ENCODE assay signal across 24 cellular contexts in the genomic region with DNA sequence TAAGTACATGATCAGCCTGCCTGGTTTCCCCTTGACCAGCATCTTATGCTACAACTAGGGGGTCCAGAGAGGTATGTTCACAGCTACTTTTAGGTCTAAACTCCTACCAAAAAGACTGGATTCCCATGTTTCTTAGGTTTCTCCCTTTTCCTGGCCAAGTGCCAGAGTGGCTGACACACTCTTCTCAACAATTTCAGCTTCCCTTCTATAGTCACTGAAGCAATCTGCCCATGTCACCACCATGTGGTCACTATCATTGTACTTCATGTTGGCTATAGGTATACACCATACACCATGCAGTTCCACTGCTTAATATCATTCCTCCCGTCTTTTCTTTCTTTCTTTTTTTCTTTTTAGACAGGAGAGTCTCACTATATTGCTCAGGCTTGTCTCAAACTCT.
DNase-seq lines count a peak whose midpoint lies in the region; ATAC-seq and FAIRE-seq lines count a peak whose summit lies in the region.
"Had no signal": no experiment of that assay in that cellular context is flagged by ENCODE, and none has a peak within 500 bp of the region (broad histone marks: within the 10 kb centered on the region; RNA-seq: fewer than 3 reads in every experiment).

No MANE protein-coding gene starts in this region.

- H3K4me1 ChIP-seq in small intestine (ENCODE audit: control insufficient read depth in 2 of 2, insufficient read depth in 1 of 2, low read depth in 1 of 2, low read length in 1 of 2): no peaks in the 10 kb centered on the region
- H3K4me1 ChIP-seq: left ventricle myocardium inferior, psoas muscle, suprapubic skin had no signal

- H3K27me3 ChIP-seq in small intestine (ENCODE audit: control insufficient read depth in 2 of 2, insufficient read depth in 2 of 2, low read length in 2 of 2): no peaks in the 10 kb centered on the region
- H3K27me3 ChIP-seq: suprapubic skin had no signal

- H3K9me3 ChIP-seq in small intestine (ENCODE audit: control insufficient read depth, low read depth): no peaks in the 10 kb centered on the region
- H3K9me3 ChIP-seq: suprapubic skin had no signal

- ATAC-seq in HG02885 (IDR thresholded peaks at IDR 0.05; ENCODE audit: poor library complexity, unreplicated experiment) (peak; percentile 53), GM18870 (IDR thresholded peaks at IDR 0.05; ENCODE audit: unreplicated experiment) (no peak)
- ATAC-seq: naive thymus-derived CD4-positive, alpha-beta T cell; psoas muscle had no signal

- FAIRE-seq in RCC 7860 (lab: Jason Lieb, UNC) (no peak), small intestine (lab: Jason Lieb, UNC) (no peak)
- FAIRE-seq: G401.6 had no signal

- no peak overlapping the region for H3K4me3 ChIP-seq in small intestine (ENCODE audit: low read depth in 1 of 2, low read length in 2 of 2)
- H3K4me3 ChIP-seq: left ventricle myocardium inferior, psoas muscle, suprapubic skin had no signal

- peak; percentile 20 for DNase-seq in DMS 273 (lab: John Stamatoyannopoulos, UW; ENCODE audit: unreplicated experiment)
- no peak for DNase-seq in DMS 273 treated with DMSO at 0.1 percent for 48 hours (lab: John Stamatoyannopoulos, UW)
- DNase-seq in RCC 7860 (ENCODE audit: low spot score): peak; percentile 4
- DNase-seq in glomerular visceral epithelial cell (ENCODE audit: extremely low spot score): peak; percentile 6
- DNase-seq in small intestine: no peak
- DNase-seq in GM19240 (ENCODE audit: insufficient read length, low spot score): no peak
- DNase-seq: activated CD4-positive, alpha-beta T cell treated with anti-CD3 and anti-CD28 coated beads, Interleukin-2, amount 10 ng/mL, durations not matched to agents 7 days and 5 days; activated gamma-delta T cell treated with Interleukin-2 at 50 U/mL for 16 hours; activated T-cell treated with anti-CD3 and anti-CD28 coated beads, Interleukin-2, amount 50 U/mL, for 24 hours; CD4-positive, alpha-beta T cell; Kasumi-1; left ventricle myocardium inferior; naive thymus-derived CD4-positive, alpha-beta T cell; NCI-H1092 treated with DMSO at 0.1 percent for 48 hours; NCI-H187; NCI-H526; nucleus accumbens; psoas muscle; stimulated activated naive CD4-positive, alpha-beta T cell had no signal

- 44 to 86% (median 75%) methylated on average over 1 of the region's 1 CpG for WGBS in small intestine, 3 donors

- H3K36me3 ChIP-seq in small intestine (ENCODE audit: control insufficient read depth in 2 of 2, insufficient read depth in 2 of 2, low read length in 2 of 2): no peaks in the 10 kb centered on the region
- H3K36me3 ChIP-seq: left ventricle myocardium inferior, suprapubic skin had no signal

- no peak overlapping the region for H3K27ac ChIP-seq in small intestine (ENCODE audit: low read depth in 1 of 2, low read length in 1 of 2)
- H3K27ac ChIP-seq: 22Rv1, left ventricle myocardium inferior, psoas muscle, suprapubic skin had no signal

Comparison
In these comparisons a context has a peak if more than half of its experiments do, and no peak if none do; other contexts are left out.
1. DNase-seq: peak in DMS 273 (single experiment), RCC 7860 (single experiment) and glomerular visceral epithelial cell (single experiment); none in DMS 273 treated with DMSO at 0.1 percent for 48 hours (single experiment), small intestine (single experiment) and GM19240 (single experiment).